In the genomic region with DNA sequence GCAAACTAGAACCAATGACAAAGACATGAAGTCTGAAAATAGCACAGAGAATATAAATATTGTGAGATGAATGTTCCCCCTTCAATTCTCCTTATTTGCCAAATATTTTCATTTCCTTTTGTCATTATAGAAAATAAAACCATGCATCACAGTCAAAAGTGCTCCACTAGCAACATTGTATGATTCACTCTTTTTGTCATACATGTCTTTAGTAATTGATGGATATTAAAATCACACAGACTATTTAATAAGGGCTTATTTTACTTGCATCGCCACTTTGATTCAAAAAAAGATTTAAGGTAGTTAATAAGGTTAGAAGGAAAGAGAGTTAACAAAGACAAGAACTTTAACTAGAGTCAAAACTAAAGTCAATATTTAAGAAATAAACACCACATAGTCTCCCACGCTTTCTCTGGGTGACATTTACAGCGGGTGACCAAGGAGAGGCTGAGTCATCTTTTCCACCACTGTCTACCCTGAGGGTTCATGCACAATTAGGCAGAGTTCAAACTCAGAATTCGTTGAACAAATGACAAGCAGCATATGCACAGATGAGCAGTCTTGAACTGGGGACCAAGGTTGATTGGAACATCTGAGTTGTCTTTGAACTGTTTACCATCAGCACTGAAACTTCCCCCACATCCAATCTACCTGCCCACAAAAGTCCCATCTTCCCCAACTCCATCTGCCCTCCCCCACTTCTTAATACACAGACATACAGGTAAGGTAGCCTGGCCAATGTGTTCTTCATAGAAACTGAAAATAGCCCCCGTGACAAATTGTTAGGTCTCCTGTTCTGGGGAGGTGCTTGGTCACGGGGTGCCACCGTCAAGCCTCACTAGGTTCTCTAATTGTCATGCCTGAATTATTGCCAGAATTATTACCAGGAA, we compare ENCODE assay signal across 9 cellular contexts. TPM values are rescaled to one million over a fixed set of nuclear protein-coding genes. Genes with fewer than 3 reads are reported as not detected.
DNase-seq lines count a peak whose midpoint lies in the region; ATAC-seq and TF ChIP-seq lines count a peak whose summit lies in the region.
"Had no signal": no experiment of that assay in that cellular context is flagged by ENCODE, and none has a peak within 500 bp of the region (broad histone marks: within the 10 kb centered on the region; RNA-seq: fewer than 3 reads in every experiment).

No MANE protein-coding gene starts in this region.

- peaks cover 16% of the 10 kb centered on the region for H3K27me3 Mint-ChIP-seq in CD8-positive, alpha-beta T cell (ENCODE audit: low read depth)
- H3K27me3 Mint-ChIP-seq in glutamatergic neuron (ENCODE audit: unreplicated experiment) = peaks cover 5% of the 10 kb centered on the region

- CTCF ChIA-PET in CD8-positive, alpha-beta T cell (lab: Charles Lee) = no interaction called here

- no peak for TF ChIP-seq CTCF in CD8-positive, alpha-beta T cell (IDR thresholded peaks at IDR 0.05)
- no peak for TF ChIP-seq CTCF in glutamatergic neuron (IDR thresholded peaks at IDR 0.05; ENCODE audit: partially characterized antibody, unreplicated experiment)

- peaks cover 11% of the 10 kb centered on the region for H3K36me3 Mint-ChIP-seq in stimulated activated effector memory CD8-positive, alpha-beta T cell treated with anti-CD3 and anti-CD28 coated beads, Interleukin-12 subunit alpha, Interleukin-12 subunit beta, amount 100 ng/mL, for 72 hours
- H3K36me3 Mint-ChIP-seq in CD8-positive, alpha-beta T cell = no peaks in the 10 kb centered on the region
- H3K36me3 Mint-ChIP-seq in glutamatergic neuron (ENCODE audit: unreplicated experiment) = peaks cover 5% of the 10 kb centered on the region

- H3K4me1 ChIP-seq in CD8-positive, alpha-beta T cell (ENCODE audit: insufficient read depth, low read length) = no peaks in the 10 kb centered on the region

- peak overlapping the region; percentile 87 for H3K27ac Mint-ChIP-seq in stimulated activated effector memory CD8-positive, alpha-beta T cell treated with anti-CD3 and anti-CD28 coated beads, Interleukin-12 subunit alpha, Interleukin-12 subunit beta, amount 100 ng/mL, for 72 hours
- H3K27ac Mint-ChIP-seq in CD8-positive, alpha-beta T cell = no peak overlapping the region
- no peak overlapping the region for H3K27ac Mint-ChIP-seq in glutamatergic neuron (ENCODE audit: unreplicated experiment)

- H3K4me3 Mint-ChIP-seq in stimulated activated effector memory CD8-positive, alpha-beta T cell treated with anti-CD3 and anti-CD28 coated beads, Interleukin-12 subunit alpha, Interleukin-12 subunit beta, amount 100 ng/mL, for 72 hours = peak overlapping the region; percentile 33
- no peak overlapping the region for H3K4me3 Mint-ChIP-seq in CD8-positive, alpha-beta T cell
- H3K4me3 Mint-ChIP-seq in glutamatergic neuron (ENCODE audit: unreplicated experiment) = no peak overlapping the region

- H3K9me3 Mint-ChIP-seq in stimulated activated effector memory CD8-positive, alpha-beta T cell treated with anti-CD3 and anti-CD28 coated beads, Interleukin-12 subunit alpha, Interleukin-12 subunit beta, amount 100 ng/mL, for 72 hours = no peaks in the 10 kb centered on the region
- peaks cover 1% of the 10 kb centered on the region for H3K9me3 Mint-ChIP-seq in CD8-positive, alpha-beta T cell
- peaks cover 1% of the 10 kb centered on the region for H3K9me3 Mint-ChIP-seq in glutamatergic neuron (ENCODE audit: unreplicated experiment)

- POLR2A ChIA-PET in CD8-positive, alpha-beta T cell (lab: Charles Lee) = no interaction called here

- H3K27me3 ChIP-seq in CD8-positive, alpha-beta T cell (ENCODE audit: insufficient read depth, low read length) = no peaks in the 10 kb centered on the region

- intact Hi-C loops in CD8-positive, alpha-beta T cell (cut with DNase I, micrococcal nuclease) = no loop called here

- H3K4me3 ChIP-seq in CD8-positive, alpha-beta T cell (ENCODE audit: low read depth, low read length) = no peak overlapping the region

- no peak overlapping the region for H3K27ac ChIP-seq in CD8-positive, alpha-beta T cell (ENCODE audit: low read depth, low read length)
- H3K27ac ChIP-seq: VCaP had no signal

- no peaks in the 10 kb centered on the region for H3K9me3 ChIP-seq in CD8-positive, alpha-beta T cell (ENCODE audit: low read length)

- H3K36me3 ChIP-seq in CD8-positive, alpha-beta T cell (ENCODE audit: insufficient read depth, low read length) = no peaks in the 10 kb centered on the region

- H3K4me1 Mint-ChIP-seq in stimulated activated effector memory CD8-positive, alpha-beta T cell treated with anti-CD3 and anti-CD28 coated beads, Interleukin-12 subunit alpha, Interleukin-12 subunit beta, amount 100 ng/mL, for 72 hours = peaks cover 25% of the 10 kb centered on the region
- H3K4me1 Mint-ChIP-seq in CD8-positive, alpha-beta T cell (ENCODE audit: low read depth) = no peaks in the 10 kb centered on the region
- H3K4me1 Mint-ChIP-seq in glutamatergic neuron (ENCODE audit: low read depth, unreplicated experiment) = no peaks in the 10 kb centered on the region

- ATAC-seq in HG03175 (IDR thresholded peaks at IDR 0.05; ENCODE audit: unreplicated experiment) = peak; percentile 96
- ATAC-seq in stimulated activated effector memory CD8-positive, alpha-beta T cell treated with anti-CD3 and anti-CD28 coated beads, Interleukin-12 subunit alpha, Interleukin-12 subunit beta, amount 100 ng/mL, for 72 hours = peak; percentile 100
- no peak for ATAC-seq in CD8-positive, alpha-beta T cell

- DNase-seq in activated effector memory CD4-positive, alpha-beta T cell treated with anti-CD3 and anti-CD28 coated beads, Interleukin-2, amount 50 U/mL, for 16 hours = peak; percentile 72
- no peak for DNase-seq in activated effector memory CD4-positive, alpha-beta T cell treated with Interleukin-2 at 50 U/mL for 16 hours
- DNase-seq in activated naive CD4-positive, alpha-beta T cell treated with anti-CD3 and anti-CD28 coated beads, Interleukin-2, amount 50 U/mL, for 16 hours = peak; percentile 43
- DNase-seq in stimulated activated effector memory CD8-positive, alpha-beta T cell treated with anti-CD3 and anti-CD28 coated beads, Interleukin-12 subunit alpha, Interleukin-12 subunit beta, amount 100 ng/mL, for 72 hours (ENCODE audit: low spot score in 2 of 2) = peak; percentile 16 to 74
- DNase-seq in CD8-positive, alpha-beta T cell = no peak
- DNase-seq in NCI-H345 (lab: John Stamatoyannopoulos, UW) (no peak), glutamatergic neuron (no peak)

RNA-seq across cellular contexts. Expression of gene C7orf25, which starts 42.5 kb away (rescaled TPM):
- 1 to 10 TPM; 2.1 to 2.2 TPM for total RNA-seq in CD8-positive, alpha-beta T cell
- total RNA-seq in glutamatergic neuron (ENCODE audit: unreplicated experiment) = 3.6 TPM

Comparison
In these comparisons a context has a peak if more than half of its experiments do, and no peak if none do; other contexts are left out.
1. DNase-seq: peak in activated effector memory CD4-positive, alpha-beta T cell treated with anti-CD3 and anti-CD28 coated beads, Interleukin-2, amount 50 U/mL, for 16 hours (single experiment), activated naive CD4-positive, alpha-beta T cell treated with anti-CD3 and anti-CD28 coated beads, Interleukin-2, amount 50 U/mL, for 16 hours (single experiment) and stimulated activated effector memory CD8-positive, alpha-beta T cell treated with anti-CD3 and anti-CD28 coated beads, Interleukin-12 subunit alpha, Interleukin-12 subunit beta, amount 100 ng/mL, for 72 hours (2 of 2); none in activated effector memory CD4-positive, alpha-beta T cell treated with Interleukin-2 at 50 U/mL for 16 hours (single experiment), CD8-positive, alpha-beta T cell (0 of 7), NCI-H345 (single experiment) and glutamatergic neuron (single experiment).